8 cellular contexts compared by ENCODE assay signal in the genomic region with DNA sequence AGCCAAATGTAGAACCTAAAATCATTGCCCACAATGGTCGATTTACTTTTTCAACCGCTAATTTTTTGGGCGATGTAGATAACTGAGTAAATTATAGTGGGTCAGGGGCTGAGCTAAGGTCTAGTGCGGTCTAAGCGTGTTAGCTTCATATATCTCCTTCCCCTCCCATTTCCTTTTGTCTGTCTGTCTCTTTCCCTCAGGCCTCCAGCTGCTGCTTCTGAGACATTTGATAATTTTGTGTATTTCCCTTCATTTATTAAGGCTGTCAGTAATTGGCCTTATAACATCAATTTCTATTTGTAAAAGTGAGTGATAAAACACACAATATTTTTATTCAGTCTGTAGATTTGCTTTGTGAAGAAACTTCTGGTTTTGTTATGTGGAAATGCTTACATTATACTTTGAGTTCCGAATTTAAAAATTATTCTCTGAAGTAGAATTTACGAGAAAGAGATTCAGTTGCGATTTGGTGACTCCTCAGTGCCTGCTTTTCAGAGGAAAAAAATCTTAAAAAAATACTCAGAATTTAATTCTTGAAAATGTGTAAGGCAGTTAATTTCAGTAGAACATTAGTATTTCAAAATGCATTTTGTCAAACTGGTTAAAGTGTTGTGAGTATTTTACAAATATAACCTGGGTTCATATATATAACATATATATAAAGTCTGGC. TPM values are rescaled to one million over a fixed set of nuclear protein-coding genes. Genes with fewer than 3 reads are reported as not detected.
DNase-seq lines count a peak whose midpoint lies in the region; ATAC-seq and TF ChIP-seq lines count a peak whose summit lies in the region.

No MANE protein-coding gene starts in this region.

- no peak for ATAC-seq in activated naive CD8-positive, alpha-beta T cell treated with anti-CD3 and anti-CD28 coated beads, Interleukin-2, amount 50 U/mL, for 24 hours

- peaks cover 11 to 16% (median 12%) of the 10 kb centered on the region in 3 donors for H3K4me1 Mint-ChIP-seq in IgD-negative memory B cell
- peaks cover 12% of the 10 kb centered on the region for H3K4me1 Mint-ChIP-seq in activated naive CD8-positive, alpha-beta T cell treated with anti-CD3 and anti-CD28 coated beads, Interleukin-2, amount 50 U/mL, for 24 hours

- peak overlapping the region; percentile 83 to 94 (median 93) for H3K4me3 Mint-ChIP-seq in IgD-negative memory B cell
- peak overlapping the region; percentile 80 for H3K4me3 Mint-ChIP-seq in activated naive CD8-positive, alpha-beta T cell treated with anti-CD3 and anti-CD28 coated beads, Interleukin-2, amount 50 U/mL, for 24 hours

- H3K9me3 ChIP-seq in mononuclear cell (ENCODE audit: low read depth, low read length) = no peaks in the 10 kb centered on the region

- peaks cover 47% of the 10 kb centered on the region for H3K4me1 ChIP-seq in mononuclear cell (ENCODE audit: insufficient read depth, low read length)

- H3K27me3 Mint-ChIP-seq in IgD-negative memory B cell = peaks cover 1% of the 10 kb centered on the region
- peaks cover 8% of the 10 kb centered on the region for H3K27me3 Mint-ChIP-seq in activated naive CD8-positive, alpha-beta T cell treated with anti-CD3 and anti-CD28 coated beads, Interleukin-2, amount 50 U/mL, for 24 hours

- no peak for DNase-seq in AG10803 (ENCODE audit: low read depth)
- no peak for DNase-seq in activated naive CD8-positive, alpha-beta T cell treated with anti-CD3 and anti-CD28 coated beads, Interleukin-2, amount 50 U/mL, for 24 hours
- DNase-seq in NCI-H1436 treated with DMSO at 0.1 percent for 48 hours (lab: John Stamatoyannopoulos, UW) = no peak
- no peak for DNase-seq in T-helper 9 cell
- DNase-seq in H4 (ENCODE audit: low spot score) = no peak
- no peak for DNase-seq in mesenteric fat pad (ENCODE audit: low spot score)

- peak overlapping the region; percentile 31 to 80 (median 71) for H3K27ac Mint-ChIP-seq in IgD-negative memory B cell
- H3K27ac Mint-ChIP-seq in activated naive CD8-positive, alpha-beta T cell treated with anti-CD3 and anti-CD28 coated beads, Interleukin-2, amount 50 U/mL, for 24 hours = peak overlapping the region; percentile 28

- no peaks in the 10 kb centered on the region for H3K9me3 Mint-ChIP-seq in IgD-negative memory B cell
- H3K9me3 Mint-ChIP-seq in activated naive CD8-positive, alpha-beta T cell treated with anti-CD3 and anti-CD28 coated beads, Interleukin-2, amount 50 U/mL, for 24 hours = no peaks in the 10 kb centered on the region

- H3K4me3 ChIP-seq in AG10803 (ENCODE audit: low read length) = peak overlapping the region; percentile 60
- H3K4me3 ChIP-seq in mononuclear cell (ENCODE audit: low read length) = peak overlapping the region; percentile 79

- H3K36me3 Mint-ChIP-seq in IgD-negative memory B cell = no peaks in the 10 kb centered on the region
- no peaks in the 10 kb centered on the region for H3K36me3 Mint-ChIP-seq in activated naive CD8-positive, alpha-beta T cell treated with anti-CD3 and anti-CD28 coated beads, Interleukin-2, amount 50 U/mL, for 24 hours (ENCODE audit: low read depth)

- no peak for TF ChIP-seq CTCF in AG10803 (conservative IDR thresholded peaks at IDR 0.05; ENCODE audit: low read length)

- no peaks in the 10 kb centered on the region for H3K27me3 ChIP-seq in mononuclear cell (ENCODE audit: insufficient read depth, low read length)

RNA-seq across cellular contexts. Expression of a gene that starts 1.4 kb away (rescaled TPM):
- 0.36 TPM for polyA plus RNA-seq in IgD-negative memory B cell
- total RNA-seq in mononuclear cell (17.5 TPM), mesenteric fat pad (13.5 TPM)
- total RNA-seq in H4 (2014; rRNA removed; shearing (Covaris generic)) = 0.95 and 1.3 TPM in 2 replicates
